12 cellular contexts compared by ENCODE assay signal in the genomic region with DNA sequence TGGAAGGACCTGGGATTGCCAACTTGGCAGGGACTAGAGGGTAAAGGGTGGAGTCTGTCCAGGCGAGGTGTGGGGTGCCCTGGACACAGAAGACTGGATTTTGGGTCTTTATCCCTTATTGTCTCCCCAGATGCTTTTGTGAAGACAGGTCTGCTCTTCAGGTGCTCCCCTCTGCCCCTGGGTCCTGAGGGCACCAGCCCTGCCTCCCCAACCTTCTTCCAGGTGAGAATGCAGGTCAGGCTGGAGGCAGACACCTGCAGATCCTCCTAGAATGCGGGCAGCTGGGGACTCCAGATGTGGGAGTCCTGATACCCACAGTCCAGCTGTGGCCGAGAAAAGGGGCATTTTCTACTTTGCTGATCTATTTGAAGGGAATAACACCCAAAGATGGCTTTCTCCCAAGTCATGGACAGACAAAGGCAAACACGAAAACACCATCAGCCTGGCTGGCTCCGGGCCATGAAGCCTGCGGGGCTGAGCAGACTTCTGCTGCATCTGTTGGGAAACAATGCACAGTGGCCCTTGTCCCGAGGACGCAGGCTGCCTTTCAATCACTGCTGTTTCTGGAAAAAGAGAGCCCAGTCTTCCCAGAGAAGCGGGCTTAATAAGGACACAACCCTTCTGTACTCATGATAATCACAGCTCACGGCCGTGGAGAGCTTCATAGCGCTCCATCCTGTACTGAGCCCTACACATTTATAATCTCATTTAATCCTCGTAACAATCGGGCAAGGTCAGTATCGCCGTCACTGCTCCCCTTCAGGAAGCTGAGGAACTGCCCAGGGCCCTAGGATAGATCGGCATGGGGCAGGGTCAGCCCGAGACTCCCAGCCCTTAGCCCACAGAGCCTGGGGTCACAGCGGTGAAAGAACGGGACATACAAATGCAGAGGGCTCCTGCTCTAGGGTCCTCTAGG.
DNase-seq lines count a peak whose midpoint lies in the region; ATAC-seq and FAIRE-seq lines count a peak whose summit lies in the region.
"Had no signal": no experiment of that assay in that cellular context is flagged by ENCODE, and none has a peak within 500 bp of the region (broad histone marks: within the 10 kb centered on the region; RNA-seq: fewer than 3 reads in every experiment).

No MANE protein-coding gene starts in this region.

- in situ Hi-C loops in SK-MEL-5 (cut with HindIII; ENCODE audit: low pct_unique_long_range_greater_than_20kb, low sequenced_read_pairs): no loop called here

- ATAC-seq in activated CD4-positive, CD25-positive, alpha-beta regulatory T cell treated with anti-CD3 and anti-CD28 coated beads, Interleukin-2, amount 50 U/mL, for 24 hours: no peak
- ATAC-seq in HG03045 (IDR thresholded peaks at IDR 0.05; ENCODE audit: unreplicated experiment): no peak
- ATAC-seq: stimulated activated naive B cell treated with anti-CD40 and anti-IgM and Interleukin-4, amounts not matched to agents 10 μg/mL and 1 μg/mL and 100 μg/mL, for 72 hours had no signal

- H3K27ac ChIP-seq in substantia nigra (ENCODE audit: low read depth, low read length, poor library complexity, severe bottlenecking): peak overlapping the region; percentile 100

- no peak for FAIRE-seq in urothelium cell line (lab: Jason Lieb, UNC)

- intact Hi-C loops in head of caudate nucleus (cut with DNase I): no loop called here

- peak; percentile 27 for DNase-seq in activated CD4-positive, CD25-positive, alpha-beta regulatory T cell treated with anti-CD3 and anti-CD28 coated beads, Interleukin-2, amount 50 U/mL, for 72 hours
- peak; percentile 82 for DNase-seq in SK-MEL-5 (ENCODE audit: low read depth, low spot score)
- peak; percentile 84 to 99 (median 96) for DNase-seq in head of caudate nucleus
- DNase-seq in substantia nigra (lab: John Stamatoyannopoulos, UW): peak; percentile 43 to 97 (median 87)
- DNase-seq in NCI-H1048 (lab: John Stamatoyannopoulos, UW): no peak
- DNase-seq in urothelium cell line (ENCODE audit: low spot score): no peak
- DNase-seq: aorta; KG1; OCI-M1; stimulated activated naive B cell treated with anti-CD40 and anti-IgM and Interleukin-4, amounts not matched to agents 10 μg/mL and 1 μg/mL and 100 μg/mL, for 72 hours had no signal

Comparison
In these comparisons a context has a peak if more than half of its experiments do, and no peak if none do; other contexts are left out.
1. DNase-seq: peak in activated CD4-positive, CD25-positive, alpha-beta regulatory T cell treated with anti-CD3 and anti-CD28 coated beads, Interleukin-2, amount 50 U/mL, for 72 hours (single experiment), SK-MEL-5 (single experiment), head of caudate nucleus (42 of 42) and substantia nigra (49 of 49); none in NCI-H1048 (single experiment) and urothelium cell line (single experiment).